ENCODE assay signal across 27 cellular contexts in the genomic region with DNA sequence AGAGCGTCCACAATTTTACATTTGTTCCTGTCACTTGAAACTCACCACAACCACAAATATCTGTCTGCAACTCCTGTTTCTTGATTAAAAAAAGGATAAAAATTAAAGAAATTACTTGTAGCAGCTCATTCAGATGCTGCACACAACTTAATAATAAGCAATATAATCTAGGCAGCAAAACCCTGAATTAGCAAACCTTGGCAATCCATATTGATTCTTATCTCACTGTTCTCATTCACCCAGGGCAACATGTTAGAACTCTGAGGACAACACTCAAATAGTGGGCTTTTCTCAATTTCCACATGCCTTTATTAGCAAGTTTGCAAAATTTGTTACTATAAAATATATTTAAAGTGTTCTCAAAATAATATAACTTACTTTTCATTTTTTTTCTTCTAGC. TPM values are rescaled to one million over a fixed set of nuclear protein-coding genes. Genes with fewer than 3 reads are reported as not detected.
DNase-seq lines count a peak whose midpoint lies in the region; ATAC-seq, FAIRE-seq and TF ChIP-seq lines count a peak whose summit lies in the region.
"Had no signal": no experiment of that assay in that cellular context is flagged by ENCODE, and none has a peak within 500 bp of the region (broad histone marks: within the 10 kb centered on the region; RNA-seq: fewer than 3 reads in every experiment).

No MANE protein-coding gene starts in this region.

- H3K9me3 Mint-ChIP-seq in activated CD4-positive, alpha-beta T cell treated with anti-CD3 and anti-CD28 coated beads, Interleukin-2, amount 10 ng/mL, durations not matched to agents 7 days and 5 days, result no peaks in the 10 kb centered on the region
- H3K9me3 Mint-ChIP-seq: CD8-positive, alpha-beta memory T cell had no signal

- H3K79me1 ChIP-seq in mesenchymal stem cell (replicated peaks; ENCODE audit: low read length, poor library complexity, severe bottlenecking), result peaks cover 11% of the 10 kb centered on the region

- ATAC-seq in SK-N-SH treated with all-trans-retinoic acid at 6 μM for 48 hours (no peak), K562 (no peak), gastrocnemius medialis (no peak)
- ATAC-seq: HCT116 had no signal

- no peak overlapping the region for H4K8ac ChIP-seq in mesenchymal stem cell (ENCODE audit: low read length)

- H3K4me3 ChIP-seq in SK-N-SH (ENCODE audit: low read depth in 2 of 2, low read length in 1 of 2), result no peak overlapping the region
- no peak overlapping the region for H3K4me3 ChIP-seq in K562
- no peak overlapping the region for H3K4me3 ChIP-seq in mesenchymal stem cell (ENCODE audit: insufficient read depth in 1 of 2, low read depth in 1 of 2, low read length in 2 of 2)
- no peak overlapping the region for H3K4me3 ChIP-seq in gastrocnemius medialis
- H3K4me3 ChIP-seq: Peyer's patch, SJCRH30 had no signal

- no peak for DNase-seq in SK-N-SH
- DNase-seq in K562 (ENCODE audit: extremely low read depth in 1 of 4, low spot score in 3 of 4), result no peak
- DNase-seq in mesenchymal stem cell, result no peak
- no peak for DNase-seq in gastrocnemius medialis
- no peak for DNase-seq in Kasumi-1 (lab: John Stamatoyannopoulos, UW)
- DNase-seq in activated CD4-positive, alpha-beta T cell treated with anti-CD3 and anti-CD28 coated beads, Interleukin-2, amount 10 ng/mL, durations not matched to agents 7 days and 5 days, result no peak
- DNase-seq in NCI-H226, result no peak
- DNase-seq: AML-193; Calu3; CD8-positive, alpha-beta memory T cell; DMS53; GDM1; GOT3; IMR-90; NCI-H1417; NCI-H1694 treated with DMSO at 0.1 percent for 48 hours; NCI-H2081 treated with DMSO at 0.1 percent for 48 hours; NCI-H2171 treated with DMSO at 0.1 percent for 48 hours; NCI-H446; NCI-H526; Peyer's patch; SJCRH30 had no signal

- no peak overlapping the region for H2AK5ac ChIP-seq in mesenchymal stem cell (ENCODE audit: low read length, severe bottlenecking)

- peaks cover 99% of the 10 kb centered on the region for H3K79me2 ChIP-seq in SK-N-SH (ENCODE audit: insufficient read depth)
- H3K79me2 ChIP-seq in K562 (ENCODE audit: control insufficient read depth, insufficient read depth, low read length), result peaks cover 71% of the 10 kb centered on the region

- H2BK15ac ChIP-seq in mesenchymal stem cell (ENCODE audit: low read depth, poor library complexity, severe bottlenecking), result no peak overlapping the region

- POLR2A ChIA-PET in SK-N-SH (lab: Yijun Ruan, JAX), result no interaction called here
- POLR2A ChIA-PET in K562 (lab: Yijun Ruan, JAX), result no interaction called here
- POLR2A ChIA-PET in activated CD4-positive, alpha-beta T cell treated with anti-CD3 and anti-CD28 coated beads, Interleukin-2, amount 10 ng/mL, durations not matched to agents 7 days and 5 days (lab: Charles Lee), result no interaction called here

- H3K4me1 ChIP-seq in SK-N-SH (ENCODE audit: control insufficient read depth in 1 of 2, insufficient read depth in 2 of 2, low read depth in 1 of 2, low read length in 1 of 2), result peaks cover 3 to 6% of the 10 kb centered on the region in 2 experiments; a peak in 1 of 4 replicates
- 0 out of 5 replicates have a peak, but pooled peaks cover 0 to under 1% of the 10 kb centered on the region in 2 experiments for H3K4me1 ChIP-seq in K562 (replicated peaks in 1 of 2; ENCODE audit: control insufficient read depth in 2 of 2, insufficient read depth in 2 of 2, low read length in 2 of 2)
- peaks cover 3% of the 10 kb centered on the region for H3K4me1 ChIP-seq in mesenchymal stem cell (ENCODE audit: control insufficient read depth, insufficient read depth, low read depth, low read length)
- H3K4me1 ChIP-seq in gastrocnemius medialis, result peaks cover 9% of the 10 kb centered on the region in 2 donors
- H3K4me1 ChIP-seq: Peyer's patch, SJCRH30 had no signal

- H3K9ac ChIP-seq in SK-N-SH (no peak overlapping the region), K562 (ENCODE audit: insufficient read depth in 1 of 2, low read depth in 2 of 2, low read length in 2 of 2) (no peak overlapping the region), mesenchymal stem cell (ENCODE audit: low read length) (no peak overlapping the region)

- no peak overlapping the region for H2BK5ac ChIP-seq in mesenchymal stem cell (ENCODE audit: low read depth, low read length, poor library complexity, severe bottlenecking)

- no peak overlapping the region for H4K91ac ChIP-seq in mesenchymal stem cell (ENCODE audit: low read length)

- TF ChIP-seq POLR2A in K562 (conservative IDR thresholded peaks at IDR 0.05) (no peak), gastrocnemius medialis (IDR thresholded peaks at IDR 0.05) (no peak)

- no peak overlapping the region for H2BK12ac ChIP-seq in mesenchymal stem cell (ENCODE audit: low read length in 2 of 2)

- no peak overlapping the region for H3K4me3 Mint-ChIP-seq in activated CD4-positive, alpha-beta T cell treated with anti-CD3 and anti-CD28 coated beads, Interleukin-2, amount 10 ng/mL, durations not matched to agents 7 days and 5 days
- H3K4me3 Mint-ChIP-seq: CD8-positive, alpha-beta memory T cell had no signal

- FAIRE-seq in K562 (lab: Jason Lieb, UNC), result no peak
- FAIRE-seq: GM18507 had no signal

- peaks cover 10% of the 10 kb centered on the region for H3K4me1 Mint-ChIP-seq in activated CD4-positive, alpha-beta T cell treated with anti-CD3 and anti-CD28 coated beads, Interleukin-2, amount 10 ng/mL, durations not matched to agents 7 days and 5 days

- intact Hi-C loops in K562 (cut with micrococcal nuclease), result no loop called here
- intact Hi-C loops in gastrocnemius medialis (cut with DNase I; ENCODE audit: low total_unique reads), result no loop called here

- H3K27ac Mint-ChIP-seq in activated CD4-positive, alpha-beta T cell treated with anti-CD3 and anti-CD28 coated beads, Interleukin-2, amount 10 ng/mL, durations not matched to agents 7 days and 5 days, result no peak overlapping the region

- no peak overlapping the region for H3K4me2 ChIP-seq in SK-N-SH
- H3K4me2 ChIP-seq in K562 (ENCODE audit: insufficient read depth, low read length), result no peak overlapping the region
- no peak overlapping the region for H3K4me2 ChIP-seq in mesenchymal stem cell (ENCODE audit: low read length, poor library complexity, severe bottlenecking)

- no TSS peak for BruUV-seq in K562 (replicated peaks; lab: Mats Ljungman, UMichigan)

- no peaks in the 10 kb centered on the region for H3K9me2 ChIP-seq in SK-N-SH

- TF ChIP-seq EP300 in SK-N-SH (IDR thresholded peaks at IDR 0.05; ENCODE audit: borderline replicate concordance in 1 of 2, low read depth in 1 of 2, low read length in 1 of 2) (no peak), K562 (IDR thresholded peaks at IDR 0.05; ENCODE audit: low read length) (no peak)

- H2AFZ ChIP-seq in SK-N-SH (ENCODE audit: low read depth) (no peak overlapping the region), K562 (ENCODE audit: low read depth, low read length) (no peak overlapping the region), mesenchymal stem cell (ENCODE audit: low read depth, low read length) (no peak overlapping the region)

- H3K27me3 Mint-ChIP-seq in activated CD4-positive, alpha-beta T cell treated with anti-CD3 and anti-CD28 coated beads, Interleukin-2, amount 10 ng/mL, durations not matched to agents 7 days and 5 days, result no peaks in the 10 kb centered on the region
- H3K27me3 Mint-ChIP-seq: CD8-positive, alpha-beta memory T cell had no signal

- H4K20me1 ChIP-seq in SK-N-SH (ENCODE audit: insufficient read depth) (peaks cover 25% of the 10 kb centered on the region), K562 (replicated peaks; ENCODE audit: control insufficient read depth, insufficient read depth, low read length) (no peaks in the 10 kb centered on the region)

- CTCF ChIA-PET in SK-N-SH (lab: Yijun Ruan, JAX), result interaction anchor here (1.1 kb wide), 1 partner anchor 140 kb away, joined by 4 read pairs; no protein-coding TSS in a partner anchor
- CTCF ChIA-PET in K562 (lab: Yijun Ruan, JAX; ENCODE audit: low intra/inter-chr PET ratio), result no interaction called here
- CTCF ChIA-PET in activated CD4-positive, alpha-beta T cell treated with anti-CD3 and anti-CD28 coated beads, Interleukin-2, amount 10 ng/mL, durations not matched to agents 7 days and 5 days (lab: Charles Lee), result no interaction called here

- H3F3A ChIP-seq in SK-N-SH (replicated peaks; ENCODE audit: insufficient read depth), result peaks cover 10% of the 10 kb centered on the region

- H3K18ac ChIP-seq in mesenchymal stem cell (ENCODE audit: low read depth in 1 of 2, low read length in 2 of 2), result no peak overlapping the region

- H3K4ac ChIP-seq in mesenchymal stem cell (ENCODE audit: low read depth in 1 of 2, low read length in 2 of 2), result no peak overlapping the region

- 90% methylated on average over 1 of the region's 1 CpG for WGBS in SK-N-SH (ENCODE audit: low lambda C conversion rate)
- WGBS in K562 (ENCODE audit: insufficient coverage, low coverage, missing lambda C conversion rate), result 100% methylated on average over 1 of the region's 1 CpG
- no CpG with 5 or more reads among the region's 1 CpG for WGBS in mesenchymal stem cell

- peaks cover 48% of the 10 kb centered on the region for H3K36me3 Mint-ChIP-seq in activated CD4-positive, alpha-beta T cell treated with anti-CD3 and anti-CD28 coated beads, Interleukin-2, amount 10 ng/mL, durations not matched to agents 7 days and 5 days (ENCODE audit: low read depth)

- H3K9me3 ChIP-seq in SK-N-SH (no peaks in the 10 kb centered on the region), K562 (replicated peaks; ENCODE audit: control insufficient read depth, insufficient read depth, low read depth, low read length) (no peaks in the 10 kb centered on the region), mesenchymal stem cell (ENCODE audit: control insufficient read depth, low read length) (no peaks in the 10 kb centered on the region), gastrocnemius medialis (no peaks in the 10 kb centered on the region)
- H3K9me3 ChIP-seq: Peyer's patch, SJCRH30 had no signal

- no peak overlapping the region for H3K23ac ChIP-seq in mesenchymal stem cell (ENCODE audit: low read length in 2 of 2)

- in situ Hi-C loops in K562 (cut with MboI), result no loop called here
- in situ Hi-C loops in gastrocnemius medialis (cut with MboI; ENCODE audit: low sequenced_read_pairs in 4 of 4), result no loop called here

- H3K27ac ChIP-seq in SK-N-SH (ENCODE audit: low read depth in 2 of 2, low read length in 1 of 2), result peak overlapping the region in 1 of 2 experiments; percentile 1; a peak in 1 of 4 replicates
- H3K27ac ChIP-seq in K562 (ENCODE audit: extremely low read depth, low read depth, low read length), result no peak overlapping the region
- H3K27ac ChIP-seq in mesenchymal stem cell (ENCODE audit: low read length, poor library complexity, severe bottlenecking), result peak overlapping the region; percentile 31
- peak overlapping the region; percentile 6 to 63 (median 44) for H3K27ac ChIP-seq in gastrocnemius medialis
- H3K27ac ChIP-seq: 22Rv1, Peyer's patch, SJCRH30 had no signal

- H3K36me3 ChIP-seq in SK-N-SH (replicated peaks in 1 of 2; ENCODE audit: control insufficient read depth in 1 of 2, insufficient read depth in 2 of 2, low read length in 1 of 2) (peaks cover 64 to 80% of the 10 kb centered on the region in 2 experiments), K562 (ENCODE audit: control insufficient read depth, insufficient read depth, low read length) (peaks cover 87% of the 10 kb centered on the region), mesenchymal stem cell (ENCODE audit: control insufficient read depth in 1 of 2, insufficient read depth in 2 of 2, low read depth in 1 of 2, low read length in 2 of 2) (peaks cover 33 to 75% of the 10 kb centered on the region in 2 experiments), gastrocnemius medialis (peaks cover 0 to 51% of the 10 kb centered on the region in 2 donors)

- TF ChIP-seq RAD21 in SK-N-SH (IDR thresholded peaks at IDR 0.05; ENCODE audit: low read length) (no peak), K562 (CRISPR knock-in tag; conservative IDR thresholded peaks at IDR 0.05 in 1 of 2, IDR thresholded peaks at IDR 0.05 in 1 of 2) (no peak)

- H3K9me1 ChIP-seq in K562 (ENCODE audit: control insufficient read depth, insufficient read depth, low read length), result no peaks in the 10 kb centered on the region

- no peak overlapping the region for H2BK120ac ChIP-seq in mesenchymal stem cell (ENCODE audit: low read depth, low read length)

- no peaks in the 10 kb centered on the region for H3K27me3 ChIP-seq in SK-N-SH (ENCODE audit: insufficient read depth)
- H3K27me3 ChIP-seq in K562 (ENCODE audit: control insufficient read depth in 2 of 2, insufficient read depth in 2 of 2, low read length in 2 of 2), result no peaks in the 10 kb centered on the region
- no peaks in the 10 kb centered on the region for H3K27me3 ChIP-seq in mesenchymal stem cell (ENCODE audit: control insufficient read depth in 1 of 2, insufficient read depth in 1 of 2, low read length in 2 of 2)
- H3K27me3 ChIP-seq in gastrocnemius medialis, result no peaks in the 10 kb centered on the region
- H3K27me3 ChIP-seq: Peyer's patch, SJCRH30 had no signal

- no peak overlapping the region for H3K14ac ChIP-seq in mesenchymal stem cell (ENCODE audit: low read length in 2 of 2)

- TF ChIP-seq CTCF in SK-N-SH (IDR thresholded peaks at IDR 0.05), result no peak
- no peak for TF ChIP-seq CTCF in K562 (IDR thresholded peaks at IDR 0.05 in 2 of 3, conservative IDR thresholded peaks at IDR 0.05 in 1 of 3; ENCODE audit: insufficient read depth in 2 of 3, low read depth in 1 of 3, low read length in 3 of 3)
- TF ChIP-seq CTCF in gastrocnemius medialis (IDR thresholded peaks at IDR 0.05 in 4 of 5, conservative IDR thresholded peaks at IDR 0.05 in 1 of 5), result no peak

RNA-seq across cellular contexts. Expression of a gene that starts 38.9 kb away (rescaled TPM):
- polyA plus RNA-seq in SK-N-SH (2012; rRNA removed) (19.7 and 20.9 TPM in 2 replicates), K562 (2011; rRNA removed) (28.8 and 50.9 TPM in 2 replicates), K562 (2014; fragmentation: Illumina TruSeq; extraction: Trizol) (94.3 and 110 TPM in 2 replicates), K562 (2014; fragmentation: Nextera tagmentation; extraction: Ambion mirVana) (10 to 100 TPM; 15.0 to 27.5 TPM), K562 (2014; rRNA removed) (56.3 and 68.4 TPM in 2 replicates)
- polyA plus RNA-seq in SK-N-SH (2012; cell fraction: cytosol; rRNA removed), result 27.7 and 28.8 TPM in 2 replicates
- polyA plus RNA-seq in SK-N-SH (2012; cell fraction: nucleus; rRNA removed), result 22.7 and 29.4 TPM in 2 replicates
- 64.1 and 159 TPM in 2 replicates for total RNA-seq in K562 (2011; cell fraction: chromatin; rRNA removed; ENCODE audit: low replicate concordance)
- total RNA-seq in K562 (2011; cell fraction: nucleolus; rRNA removed), result 37.9 and 44.9 TPM in 2 replicates
- 79.0 and 92.8 TPM in 2 replicates for total RNA-seq in K562 (2011; cell fraction: nucleoplasm; rRNA removed)
- total RNA-seq in K562 (2014; rRNA removed) (79.5 and 89.0 TPM in 2 replicates), K562 (2014; rRNA removed; fragmentation: Illumina TruSeq; extraction: Trizol) (129 and 136 TPM in 2 replicates), K562 (2015; rRNA removed; fragmentation: Illumina TruSeq; extraction: Trizol) (131 and 134 TPM in 2 replicates), K562 (2021) (100 and 107 TPM in 2 replicates), gastrocnemius medialis (10 to 100 TPM; 31.2 to 47.0 (median 42.0) TPM)
- 22.0 and 24.5 TPM in 2 replicates for polyA plus RNA-seq in K562 (2011; cell fraction: cytosol; rRNA removed)
- polyA plus RNA-seq in K562 (2011; cell fraction: nucleus; rRNA removed), result 25.8 and 37.2 TPM in 2 replicates
- 63.5 and 70.7 TPM in 2 replicates for polyA plus RNA-seq in K562 (2012)
- 81.7 and 114 TPM in 2 replicates for polyA minus RNA-seq in K562 (2011; rRNA and poly(A)+ RNA removed)
- 41.5 and 59.2 TPM in 2 replicates for polyA minus RNA-seq in K562 (2011; cell fraction: cytosol; rRNA and poly(A)+ RNA removed)
- polyA minus RNA-seq in K562 (2011; cell fraction: nucleus; rRNA and poly(A)+ RNA removed), result 19.9 and 33.0 TPM in 2 replicates
- polyA plus RNA-seq in mesenchymal stem cell (2013, experiment 1 of 2), result 38.8 TPM
- polyA plus RNA-seq in mesenchymal stem cell (2013, experiment 2 of 2), result 37.5 TPM
- total RNA-seq in activated CD4-positive, alpha-beta T cell treated with anti-CD3 and anti-CD28 coated beads, Interleukin-2, amount 10 ng/mL, durations not matched to agents 7 days and 5 days, result 100 to 1,000 TPM in 1 of 2 experiments, 10 to 100 TPM in 1; 96.5 to 103 TPM

RNA-seq across cellular contexts. Expression of a gene that starts 49.6 kb away (rescaled TPM):
- polyA plus RNA-seq in SK-N-SH (2012; rRNA removed), result 1.4 and 1.8 TPM in 2 replicates
- polyA plus RNA-seq in SK-N-SH (2012; cell fraction: cytosol; rRNA removed), result 0.59 and 1.4 TPM in 2 replicates
- polyA plus RNA-seq in SK-N-SH (2012; cell fraction: nucleus; rRNA removed), result 0.67 and 0.89 TPM in 2 replicates
- 0.28 and 2.8 TPM in 2 replicates for total RNA-seq in K562 (2011; cell fraction: chromatin; rRNA removed; ENCODE audit: low replicate concordance)
- 5.0 and 5.1 TPM in 2 replicates for total RNA-seq in K562 (2011; cell fraction: nucleolus; rRNA removed)
- total RNA-seq in K562 (2011; cell fraction: nucleoplasm; rRNA removed), result 1.1 and 1.6 TPM in 2 replicates
- total RNA-seq in K562 (2014; rRNA removed), result 2.1 and 2.7 TPM in 2 replicates
- 0.10 and 0.11 TPM in 2 replicates for total RNA-seq in K562 (2014; rRNA removed; fragmentation: Illumina TruSeq; extraction: Trizol)
- 0.33 and 0.34 TPM in 2 replicates for total RNA-seq in K562 (2015; rRNA removed; fragmentation: Illumina TruSeq; extraction: Trizol)
- 1.7 TPM in 2 replicates for total RNA-seq in K562 (2021)
- polyA plus RNA-seq in K562 (2011; rRNA removed), result 0.27 and 0.32 TPM in 2 replicates
- polyA plus RNA-seq in K562 (2011; cell fraction: cytosol; rRNA removed), result 0.44 and 2.1 TPM in 2 replicates
- 0.35 and 0.71 TPM in 2 replicates for polyA plus RNA-seq in K562 (2011; cell fraction: nucleus; rRNA removed)
- 0.32 and 0.55 TPM in 2 replicates for polyA plus RNA-seq in K562 (2012)
- 0.07 and 0.33 TPM in 2 replicates for polyA plus RNA-seq in K562 (2014; fragmentation: Illumina TruSeq; extraction: Trizol)
- polyA plus RNA-seq in K562 (2014; fragmentation: Nextera tagmentation; extraction: Ambion mirVana), result not detected
- polyA plus RNA-seq in K562 (2014; rRNA removed), result 0.46 and 0.82 TPM in 2 replicates
- 0.15 and 0.21 TPM in 2 replicates for polyA minus RNA-seq in K562 (2011; rRNA and poly(A)+ RNA removed)
- 0.91 and 0.95 TPM in 2 replicates for polyA minus RNA-seq in K562 (2011; cell fraction: cytosol; rRNA and poly(A)+ RNA removed)
- polyA minus RNA-seq in K562 (2011; cell fraction: nucleus; rRNA and poly(A)+ RNA removed), result 2.2 and 2.4 TPM in 2 replicates
- polyA plus RNA-seq in mesenchymal stem cell (2013, experiment 1 of 2), result 0.87 TPM
- 0.68 TPM for polyA plus RNA-seq in mesenchymal stem cell (2013, experiment 2 of 2)
- 10 to 100 TPM in 3 of 4 donors, 1 to 10 TPM in 1; 9.1 to 22.0 (median 11.7) TPM for total RNA-seq in gastrocnemius medialis
- not detected for total RNA-seq in activated CD4-positive, alpha-beta T cell treated with anti-CD3 and anti-CD28 coated beads, Interleukin-2, amount 10 ng/mL, durations not matched to agents 7 days and 5 days
- total RNA-seq: OCI-LY7, SJCRH30 had no signal
- polyA plus RNA-seq: CD8-positive, alpha-beta memory T cell had no signal
